In the genomic region with DNA sequence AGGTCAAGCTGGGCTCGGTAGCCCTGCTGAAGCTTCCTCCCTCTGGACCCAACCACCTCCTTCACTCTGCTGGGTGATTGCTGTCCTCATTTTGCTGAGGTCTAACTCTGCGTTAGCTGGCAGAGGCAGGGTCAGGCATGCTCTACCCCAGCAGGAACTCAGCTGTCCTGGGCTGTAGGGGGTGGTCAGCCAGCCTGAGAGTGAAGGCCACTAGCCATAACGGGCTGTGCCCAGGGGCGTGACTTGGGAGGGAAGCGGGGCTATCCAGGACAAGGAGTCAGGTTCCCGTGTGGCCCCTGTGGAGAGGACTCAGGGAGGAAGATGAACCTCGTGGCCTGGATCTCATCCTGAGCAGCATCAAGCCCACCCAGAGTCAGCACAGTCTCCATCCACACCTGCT, we compare ENCODE assay signal across 1 cellular context.
TF ChIP-seq lines count a peak whose summit lies in the region.

No MANE protein-coding gene starts in this region.

TF ChIP-seq in H1, 55 proteins besides CTCF, POLR2A, EP300 and RAD21:
- TF ChIP-seq CEBPB (IDR thresholded peaks at IDR 0.05; ENCODE audit: low read depth, low read length) (no peak), CREB1 (IDR thresholded peaks at IDR 0.05) (no peak)
